ENCODE assay signal across 1 cellular context in genomic region chr1:197801684-197802083, GRCh38.
A peak's percentile ranks its signal among the peaks of the same experiment; 100 is the strongest.
TF ChIP-seq lines count a peak whose summit lies in the region.

No MANE protein-coding gene starts in this region.

TF ChIP-seq in HepG2, 621 proteins besides CTCF, POLR2A, EP300 and RAD21:
- TF ChIP-seq ZNF616 (CRISPR knock-in tag; IDR thresholded peaks at IDR 0.05; ENCODE audit: low read depth): peak; percentile 98
- TF ChIP-seq ZNF292 (CRISPR knock-in tag; IDR thresholded peaks at IDR 0.05; ENCODE audit: borderline replicate concordance, low read depth): 0 out of 2 replicates have a peak, but pooled peaks have one; percentile 19
- TF ChIP-seq FOXO4 (CRISPR knock-in tag; conservative IDR thresholded peaks at IDR 0.05): 0 out of 2 replicates have a peak, but pooled peaks have one; percentile 59
- TF ChIP-seq CHCHD3 (CRISPR knock-in tag; IDR thresholded peaks at IDR 0.05): no peak
- 0 out of 2 replicates have a peak, but pooled peaks have one; percentile 36 for TF ChIP-seq ZBTB39 (CRISPR knock-in tag; IDR thresholded peaks at IDR 0.05)
